Comparison of ENCODE assay signal across 8 cellular contexts in the genomic region with DNA sequence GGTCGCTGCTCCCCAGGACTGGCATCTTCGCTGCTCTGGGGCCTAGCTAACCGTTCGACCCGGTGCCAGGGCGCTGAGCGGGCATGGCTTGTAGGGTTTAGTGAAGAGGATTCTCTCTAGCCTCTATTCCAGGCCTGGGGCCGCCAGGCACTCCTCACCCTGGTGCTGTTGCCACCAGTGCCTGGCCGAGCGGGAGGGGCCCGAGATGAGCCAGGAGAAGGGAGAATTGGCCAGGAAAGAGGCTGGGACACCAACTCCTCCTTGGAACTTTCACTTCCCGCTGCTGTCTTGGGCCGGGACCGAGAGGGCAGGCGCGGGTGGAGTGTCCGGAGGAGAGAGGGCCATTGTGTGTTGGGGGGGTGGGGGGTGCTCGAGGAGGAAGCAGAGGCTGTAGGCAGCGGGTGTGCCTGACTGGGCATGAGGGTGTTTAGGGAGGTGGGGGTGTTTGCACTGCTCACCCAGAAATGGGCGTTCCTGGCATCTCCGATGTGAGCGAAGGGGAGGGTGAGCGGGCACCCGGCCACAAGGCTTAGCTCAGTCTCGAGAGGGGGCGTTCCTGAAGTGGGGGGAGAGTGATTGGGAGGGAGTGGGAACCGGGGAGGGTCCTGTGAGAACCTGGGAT. TPM values are rescaled to one million over a fixed set of nuclear protein-coding genes. Genes with fewer than 3 reads are reported as not detected.
DNase-seq lines count a peak whose midpoint lies in the region; ATAC-seq lines count a peak whose summit lies in the region.

No MANE protein-coding gene starts in this region.

- in situ Hi-C loops in G401 (cut with HindIII; ENCODE audit: low sequenced_read_pairs), result no loop called here

- peak; percentile 23 to 65 for ATAC-seq in left cardiac atrium

- DNase-seq in G401 (ENCODE audit: low spot score), result peak; percentile 56
- DNase-seq in HT-29 (ENCODE audit: low spot score), result peak; percentile 48
- peak; percentile 29 for DNase-seq in SKM-1 (lab: John Stamatoyannopoulos, UW; ENCODE audit: unreplicated experiment)
- peak; percentile 3 for DNase-seq in amniotic stem cell (lab: John Stamatoyannopoulos, UW)
- DNase-seq in left cardiac atrium, result peak; percentile 84
- peak; percentile 88 for DNase-seq in posterior vena cava (ENCODE audit: low spot score)
- no peak for DNase-seq in NCI-H2107 treated with DMSO at 0.1 percent for 48 hours (lab: John Stamatoyannopoulos, UW; ENCODE audit: unreplicated experiment)
- no peak for DNase-seq in mesenteric fat pad (ENCODE audit: low spot score)

- intact Hi-C loops in left cardiac atrium (cut with DNase I) (no loop called here), posterior vena cava (cut with DNase I) (loop anchor here in 1 of 2 donors (2.0 kb wide), 1 partner anchor 49 kb away; a partner anchor contains a TSS)

RNA-seq across cellular contexts. Expression of a gene that starts 0.8 kb away (rescaled TPM):
- total RNA-seq in G401 (2014; rRNA removed; shearing (Covaris generic)), result 82.2 and 92.9 TPM in 2 replicates
- 177 and 185 TPM in 2 replicates for total RNA-seq in HT-29 (2014; rRNA removed; shearing (Covaris generic))
- total RNA-seq in left cardiac atrium, result 100 to 1,000 TPM; 108 to 142 TPM
- 100 to 1,000 TPM; 146 to 178 TPM for total RNA-seq in posterior vena cava
- 176 TPM for total RNA-seq in mesenteric fat pad

RNA-seq across cellular contexts. Expression of a gene that starts 11.7 kb away (rescaled TPM):
- 14.0 and 26.2 TPM in 2 replicates for total RNA-seq in G401 (2014; rRNA removed; shearing (Covaris generic))
- 34.6 and 45.0 TPM in 2 replicates for total RNA-seq in HT-29 (2014; rRNA removed; shearing (Covaris generic))
- total RNA-seq in left cardiac atrium, result 1 to 10 TPM; 2.5 to 2.7 TPM
- 1 to 10 TPM; 2.0 to 2.6 TPM for total RNA-seq in posterior vena cava
- total RNA-seq in mesenteric fat pad, result 3.1 TPM

RNA-seq across cellular contexts. Expression of a gene that starts 18.3 kb away (rescaled TPM):
- not detected in 2 replicates for total RNA-seq in G401 (2014; rRNA removed; shearing (Covaris generic))
- 0.05 TPM in 1 of 2 replicates, not detected in the other for total RNA-seq in HT-29 (2014; rRNA removed; shearing (Covaris generic))
- not detected for total RNA-seq in left cardiac atrium
- total RNA-seq in posterior vena cava, result not detected
- total RNA-seq in mesenteric fat pad, result not detected

RNA-seq across cellular contexts. Expression of a gene that starts 18.3 kb away (rescaled TPM):
- total RNA-seq in G401 (2014; rRNA removed; shearing (Covaris generic)), result 0.31 TPM in 1 of 2 replicates, not detected in the other
- 0.70 and 3.3 TPM in 2 replicates for total RNA-seq in HT-29 (2014; rRNA removed; shearing (Covaris generic))
- total RNA-seq in left cardiac atrium, result under 1 TPM in 1 of 2 donors, not detected in 1; 0.59 TPM
- total RNA-seq in posterior vena cava, result 1 to 10 TPM in 1 of 2 donors, under 1 TPM in 1; 0.48 to 1.1 TPM
- total RNA-seq in mesenteric fat pad, result 0.87 TPM

RNA-seq across cellular contexts. Expression of a gene that starts 26.7 kb away (rescaled TPM):
- total RNA-seq in G401 (2014; rRNA removed; shearing (Covaris generic)), result 3.3 and 5.1 TPM in 2 replicates
- 2.4 and 3.9 TPM in 2 replicates for total RNA-seq in HT-29 (2014; rRNA removed; shearing (Covaris generic))
- total RNA-seq in left cardiac atrium, result 1 to 10 TPM; 1.1 to 1.4 TPM
- 1 to 10 TPM; 2.0 TPM for total RNA-seq in posterior vena cava
- total RNA-seq in mesenteric fat pad, result 0.58 TPM

Comparison
In these comparisons a context has a peak if more than half of its experiments do, and no peak if none do; other contexts are left out.
1. DNase-seq: peak in G401 (single experiment), HT-29 (single experiment), SKM-1 (single experiment), amniotic stem cell (single experiment), left cardiac atrium (single experiment) and posterior vena cava (single experiment); none in NCI-H2107 treated with DMSO at 0.1 percent for 48 hours (single experiment) and mesenteric fat pad (single experiment).